4 cellular contexts compared by ENCODE assay signal in genomic region chr16:88918896-88919295, GRCh38. TPM values are rescaled to one million over a fixed set of nuclear protein-coding genes. Genes with fewer than 3 reads are reported as not detected.
"Had no signal": no experiment of that assay in that cellular context is flagged by ENCODE, and none has a peak within 500 bp of the region (broad histone marks: within the 10 kb centered on the region; RNA-seq: fewer than 3 reads in every experiment).

No MANE protein-coding gene starts in this region.

RNA-seq across cellular contexts. Expression of gene PABPN1L, which starts 52.4 kb away (rescaled TPM):
- total RNA-seq: activated CD8-positive, alpha-beta T cell treated with anti-CD3 and anti-CD28 coated beads, Interleukin-2, amount 10 ng/mL, durations not matched to agents 7 days and 5 days; activated naive CD8-positive, alpha-beta T cell treated with anti-CD3 and anti-CD28 coated beads, Interleukin-2, amount 10 ng/mL, durations not matched to agents 7 days and 5 days; SJSA1; T-helper 1 cell treated with Interleukin-12 subunit alpha and Interleukin-12 subunit beta and Interleukin-4 antibody, amounts not matched to agents 30 ng/mL and 1 ng/mL, for 36 hours had no signal

RNA-seq across cellular contexts. Expression of gene CBFA2T3, which starts 58.1 kb away (rescaled TPM):
- total RNA-seq: activated CD8-positive, alpha-beta T cell treated with anti-CD3 and anti-CD28 coated beads, Interleukin-2, amount 10 ng/mL, durations not matched to agents 7 days and 5 days; SJSA1 had no signal
